In genomic region chr1:175373786-175374623, GRCh38 we compare ENCODE assay signal across 8 cellular contexts.
DNase-seq lines count a peak whose midpoint lies in the region; ATAC-seq and TF ChIP-seq lines count a peak whose summit lies in the region.

No MANE protein-coding gene starts in this region.

- no peak overlapping the region for H3K4me3 ChIP-seq in tibial nerve

- no peak for ATAC-seq in GM18873 (IDR thresholded peaks at IDR 0.05; ENCODE audit: low FRiP score, unreplicated experiment)

- TF ChIP-seq CTCF in C4-2B (conservative IDR thresholded peaks at IDR 0.05) (peak; percentile 90), GM13976 (IDR thresholded peaks at IDR 0.05; ENCODE audit: borderline replicate concordance, control extremely low read depth, extremely low read depth, insufficient read depth, missing control alignments) (peak; percentile 57), tibial nerve (IDR thresholded peaks at IDR 0.05) (peak; percentile 34 to 52 (median 42))

- no peaks in the 10 kb centered on the region for H3K9me3 ChIP-seq in tibial nerve

- no peak for TF ChIP-seq POLR2A in tibial nerve (IDR thresholded peaks at IDR 0.05)

- peak; percentile 47 for DNase-seq in GM13976 (ENCODE audit: low spot score)
- peak; percentile 76 for DNase-seq in NAMALWA (ENCODE audit: low spot score)
- peak; percentile 57 for DNase-seq in astrocyte of the hippocampus (ENCODE audit: low read depth, low spot score)
- DNase-seq in islet precursor cell = peak; percentile 81
- DNase-seq in tibial nerve (ENCODE audit: low spot score in 2 of 2) = no peak
- no peak for DNase-seq in epidermal melanocyte (ENCODE audit: insufficient read length, low spot score)

- H3K27me3 ChIP-seq in tibial nerve = no peaks in the 10 kb centered on the region

- no peak overlapping the region for H3K27ac ChIP-seq in C4-2B
- H3K27ac ChIP-seq in tibial nerve = no peak overlapping the region

- in situ Hi-C loops in GM13976 (cut with MboI; ENCODE audit: low sequenced_read_pairs, unreplicated experiment) = no loop called here

- no peaks in the 10 kb centered on the region for H3K36me3 ChIP-seq in tibial nerve

- H3K4me1 ChIP-seq in tibial nerve = no peaks in the 10 kb centered on the region

- TF ChIP-seq EP300 in tibial nerve (IDR thresholded peaks at IDR 0.05) = no peak

- 51 to 52% methylated on average over 13 to 14 of the region's 14 CpGs for WGBS in tibial nerve, 2 donors

Comparison
In these comparisons a context has a peak if more than half of its experiments do, and no peak if none do; other contexts are left out.
1. DNase-seq: peak in GM13976 (single experiment), NAMALWA (single experiment), astrocyte of the hippocampus (single experiment) and islet precursor cell (single experiment); none in tibial nerve (0 of 2) and epidermal melanocyte (single experiment).
2. Peak in every context shown above with its lines, with median percentiles within 50 percentile points of each other: CTCF ChIP-seq.